10 cellular contexts compared by ENCODE assay signal in genomic region chr4:159248383-159249178, GRCh38.
A peak's percentile ranks its signal among the peaks of the same experiment; 100 is the strongest.
DNase-seq lines count a peak whose midpoint lies in the region; ATAC-seq and TF ChIP-seq lines count a peak whose summit lies in the region.
"Had no signal": no experiment of that assay in that cellular context is flagged by ENCODE, and none has a peak within 500 bp of the region (broad histone marks: within the 10 kb centered on the region; RNA-seq: fewer than 3 reads in every experiment).

No MANE protein-coding gene starts in this region.

- H3K9me3 ChIP-seq in tibial nerve, result no peaks in the 10 kb centered on the region

- H2BK120ac ChIP-seq in mesendoderm (ENCODE audit: low read depth, low read length), result no peak overlapping the region

- H3K23ac ChIP-seq in mesendoderm (ENCODE audit: low read length), result no peak overlapping the region

- no peak overlapping the region for H3K9ac ChIP-seq in mesendoderm (ENCODE audit: low read length)

- ATAC-seq in WTC11 (no peak), HG03097 (IDR thresholded peaks at IDR 0.05; ENCODE audit: low FRiP score, unreplicated experiment) (no peak)
- no peak for ATAC-seq in stimulated activated effector memory CD8-positive, alpha-beta T cell treated with anti-CD3 and anti-CD28 coated beads, Interleukin-12 subunit alpha, Interleukin-12 subunit beta, amount 100 ng/mL, for 72 hours

- H4K5ac ChIP-seq in mesendoderm (ENCODE audit: low read length), result no peak overlapping the region

- H2BK15ac ChIP-seq in mesendoderm (replicated peaks; ENCODE audit: low read depth), result no peak overlapping the region

- peak; percentile 22 to 59 for TF ChIP-seq EP300 in tibial nerve (IDR thresholded peaks at IDR 0.05)

- H4K8ac ChIP-seq in mesendoderm (ENCODE audit: low read depth, low read length), result no peak overlapping the region

- no peak for TF ChIP-seq POLR2A in tibial nerve (IDR thresholded peaks at IDR 0.05)

- POLR2A ChIA-PET in WTC11 (lab: Charles Lee), result interaction anchor here (0.6 kb wide), 1 partner anchor 488 kb away, joined by 3 read pairs; no protein-coding TSS in a partner anchor

- peaks cover 19% of the 10 kb centered on the region for H3K36me3 Mint-ChIP-seq in WTC11
- H3K36me3 Mint-ChIP-seq in stimulated activated effector memory CD8-positive, alpha-beta T cell treated with anti-CD3 and anti-CD28 coated beads, Interleukin-12 subunit alpha, Interleukin-12 subunit beta, amount 100 ng/mL, for 72 hours, result peaks cover 7% of the 10 kb centered on the region

- H3K4me1 Mint-ChIP-seq in WTC11, result 0 out of 2 replicates have a peak, but pooled peaks cover 6% of the 10 kb centered on the region
- no peaks in the 10 kb centered on the region for H3K4me1 Mint-ChIP-seq in stimulated activated effector memory CD8-positive, alpha-beta T cell treated with anti-CD3 and anti-CD28 coated beads, Interleukin-12 subunit alpha, Interleukin-12 subunit beta, amount 100 ng/mL, for 72 hours
- H3K4me1 Mint-ChIP-seq: B cell had no signal

- TF ChIP-seq CTCF in WTC11 (IDR thresholded peaks at IDR 0.05), result no peak
- no peak for TF ChIP-seq CTCF in tibial nerve (IDR thresholded peaks at IDR 0.05)

- H3K27ac ChIP-seq in tibial nerve (peak overlapping the region; percentile 32 to 60 (median 56)), mesendoderm (ENCODE audit: low read depth, low read length) (no peak overlapping the region)

- peaks cover 14% of the 10 kb centered on the region for H3K9me3 Mint-ChIP-seq in WTC11
- H3K9me3 Mint-ChIP-seq in stimulated activated effector memory CD8-positive, alpha-beta T cell treated with anti-CD3 and anti-CD28 coated beads, Interleukin-12 subunit alpha, Interleukin-12 subunit beta, amount 100 ng/mL, for 72 hours, result no peaks in the 10 kb centered on the region

- no peak overlapping the region for H3K4ac ChIP-seq in mesendoderm (ENCODE audit: low read depth, low read length)

- no peak overlapping the region for H3K4me2 ChIP-seq in mesendoderm (ENCODE audit: low read length)

- no peak overlapping the region for H2BK5ac ChIP-seq in mesendoderm (ENCODE audit: low read length)

- H3K27ac Mint-ChIP-seq in WTC11, result peak overlapping the region; percentile 35; the same call in 1 of the 2 replicates
- H3K27ac Mint-ChIP-seq in stimulated activated effector memory CD8-positive, alpha-beta T cell treated with anti-CD3 and anti-CD28 coated beads, Interleukin-12 subunit alpha, Interleukin-12 subunit beta, amount 100 ng/mL, for 72 hours, result no peak overlapping the region
- H3K27ac Mint-ChIP-seq: B cell had no signal

- no peaks in the 10 kb centered on the region for H3K79me2 ChIP-seq in mesendoderm (ENCODE audit: control insufficient read depth, insufficient read depth, low read length)

- H3K56ac ChIP-seq in mesendoderm (ENCODE audit: low read length), result no peak overlapping the region

- no peak overlapping the region for H3K4me3 Mint-ChIP-seq in WTC11
- H3K4me3 Mint-ChIP-seq in stimulated activated effector memory CD8-positive, alpha-beta T cell treated with anti-CD3 and anti-CD28 coated beads, Interleukin-12 subunit alpha, Interleukin-12 subunit beta, amount 100 ng/mL, for 72 hours, result no peak overlapping the region
- H3K4me3 Mint-ChIP-seq: B cell had no signal

- H3K36me3 ChIP-seq in tibial nerve (peaks cover 0 to 12% (median 0%) of the 10 kb centered on the region in 3 donors), mesendoderm (ENCODE audit: control insufficient read depth, insufficient read depth, low read length) (no peaks in the 10 kb centered on the region)

- DNase-seq in DMS 273 (lab: John Stamatoyannopoulos, UW; ENCODE audit: unreplicated experiment) (peak; percentile 28), DMS 273 treated with DMSO at 0.1 percent for 48 hours (lab: John Stamatoyannopoulos, UW) (no peak), WTC11 (ENCODE audit: low spot score) (no peak), hepatic stellate cell (ENCODE audit: low spot score) (peak; percentile 67), tibial nerve (ENCODE audit: low spot score in 2 of 2) (no peak), mesendoderm (no peak)
- DNase-seq in stimulated activated effector memory CD8-positive, alpha-beta T cell treated with anti-CD3 and anti-CD28 coated beads, Interleukin-12 subunit alpha, Interleukin-12 subunit beta, amount 100 ng/mL, for 72 hours (ENCODE audit: low spot score in 2 of 2), result no peak
- DNase-seq: trophoblast cell had no signal

- H3K4me3 ChIP-seq in tibial nerve (peak overlapping the region in 3 of 4 donors; percentile 1 to 19 (median 18)), mesendoderm (ENCODE audit: low read length) (no peak overlapping the region)

- H3K79me1 ChIP-seq in mesendoderm (ENCODE audit: low read length), result no peaks in the 10 kb centered on the region

- no peaks in the 10 kb centered on the region for H3K27me3 Mint-ChIP-seq in WTC11 (ENCODE audit: low read depth)
- H3K27me3 Mint-ChIP-seq: B cell had no signal

- CTCF ChIA-PET in WTC11 (lab: Charles Lee), result interaction anchor here (1.3 kb wide), 1 partner anchor 46 kb away, joined by 3 read pairs; no protein-coding TSS in a partner anchor

- H3K27me3 ChIP-seq in tibial nerve (no peaks in the 10 kb centered on the region), mesendoderm (ENCODE audit: insufficient read depth, low read length, poor library complexity) (no peaks in the 10 kb centered on the region)

- peaks cover 0 to 24% (median 4%) of the 10 kb centered on the region in 4 donors for H3K4me1 ChIP-seq in tibial nerve
- no peaks in the 10 kb centered on the region for H3K4me1 ChIP-seq in mesendoderm (ENCODE audit: control insufficient read depth, low read depth, low read length)

- H2AK5ac ChIP-seq in mesendoderm (ENCODE audit: low read length), result no peak overlapping the region

- no peak overlapping the region for H3K18ac ChIP-seq in mesendoderm (ENCODE audit: low read length)

- 22 to 28% methylated on average over 7 of the region's 7 CpGs for WGBS in tibial nerve, 2 donors
- 100% methylated on average over 1 of the region's 7 CpGs for WGBS in mesendoderm (ENCODE audit: extremely low coverage, insufficient coverage, low lambda C conversion rate)

TF ChIP-seq in WTC11, 78 proteins besides CTCF, POLR2A, EP300 and RAD21 (continues in another document):
- TF ChIP-seq NR2C2 (CRISPR knock-in tag; IDR thresholded peaks at IDR 0.05) (no peak), IRF2 (CRISPR knock-in tag; IDR thresholded peaks at IDR 0.05; ENCODE audit: borderline replicate concordance, low read depth) (no peak), ATF6 (CRISPR knock-in tag; IDR thresholded peaks at IDR 0.05) (no peak), AR (CRISPR knock-in tag; IDR thresholded peaks at IDR 0.05) (no peak), ELF4 (CRISPR knock-in tag; IDR thresholded peaks at IDR 0.05; ENCODE audit: low read depth) (no peak), ZNF232 (CRISPR knock-in tag; IDR thresholded peaks at IDR 0.05) (no peak), JUN (CRISPR knock-in tag; IDR thresholded peaks at IDR 0.05) (no peak), SOX15 (CRISPR knock-in tag; IDR thresholded peaks at IDR 0.05) (no peak), RORB (CRISPR knock-in tag; IDR thresholded peaks at IDR 0.05) (no peak), ERG (CRISPR knock-in tag; IDR thresholded peaks at IDR 0.05) (no peak)

Comparison
In these comparisons a context has a peak if more than half of its experiments do, and no peak if none do; other contexts are left out.
1. DNase-seq: peak in DMS 273 (single experiment) and hepatic stellate cell (single experiment); none in DMS 273 treated with DMSO at 0.1 percent for 48 hours (single experiment), WTC11 (single experiment), tibial nerve (0 of 2), mesendoderm (single experiment) and stimulated activated effector memory CD8-positive, alpha-beta T cell treated with anti-CD3 and anti-CD28 coated beads, Interleukin-12 subunit alpha, Interleukin-12 subunit beta, amount 100 ng/mL, for 72 hours (0 of 2).